In the genomic region with DNA sequence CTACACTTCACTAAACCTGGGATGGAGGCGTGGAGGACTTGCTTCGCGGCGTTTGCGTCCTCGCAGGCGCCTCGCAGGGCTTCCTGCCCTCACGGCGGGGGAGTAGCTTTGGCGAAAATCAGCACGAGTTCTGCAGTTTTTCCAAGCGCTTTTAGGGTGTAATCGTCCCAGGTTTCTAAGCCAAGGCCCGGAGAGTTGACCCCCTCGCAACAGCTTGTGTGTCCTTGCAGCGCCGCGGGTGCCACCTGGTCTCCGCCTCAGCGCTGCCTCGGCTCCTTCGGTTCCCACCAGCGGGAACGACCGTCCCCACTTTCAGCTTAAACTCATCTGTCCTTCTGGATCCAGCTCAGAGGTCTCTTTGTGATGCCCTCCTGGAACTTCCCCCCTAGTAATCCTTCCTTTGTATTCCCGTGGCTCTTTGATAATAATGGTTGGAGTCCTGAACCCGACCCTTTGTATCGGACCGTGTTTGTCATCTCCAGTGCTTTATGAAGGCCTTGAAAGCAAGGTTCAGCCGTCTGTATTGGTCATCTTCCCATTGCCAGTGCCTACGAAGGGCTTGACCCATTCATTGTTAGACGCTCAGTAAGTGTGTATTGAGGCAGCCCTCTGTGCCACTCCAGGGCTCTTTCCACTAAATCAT, we compare ENCODE assay signal across 8 cellular contexts. TPM values are rescaled to one million over a fixed set of nuclear protein-coding genes. Genes with fewer than 3 reads are reported as not detected.
A peak's percentile ranks its signal among the peaks of the same experiment; 100 is the strongest.
DNase-seq lines count a peak whose midpoint lies in the region; FAIRE-seq and TF ChIP-seq lines count a peak whose summit lies in the region.

No MANE protein-coding gene starts in this region.

- FAIRE-seq in kidney (lab: Jason Lieb, UNC) = no peak

- intact Hi-C loops in breast epithelium (cut with DNase I; ENCODE audit: low total_unique reads) = no loop called here
- intact Hi-C loops in kidney (cut with DNase I) = no loop called here

- DNase-seq in DMS79 treated with DMSO at 0.1 percent for 48 hours (lab: John Stamatoyannopoulos, UW) (peak; percentile 76), DMS79 (lab: John Stamatoyannopoulos, UW) (no peak), NCI-H510A treated with DMSO at 0.1 percent for 48 hours (lab: John Stamatoyannopoulos, UW) (peak; percentile 47), breast epithelium (ENCODE audit: low spot score in 2 of 2) (no peak), kidney (no peak), stromal cell of bone marrow (ENCODE audit: low read depth) (peak; percentile 6)
- DNase-seq in stimulated activated CD4-positive, alpha-beta T cell treated with anti-CD3 and anti-CD28 coated beads, Interleukin-4, amount 100 ng/mL, for 24 hours = no peak

- POLR2A ChIA-PET in HEK293 (lab: Yijun Ruan, JAX) = interaction anchor here (0.8 to 1.9 kb wide), 7 partner anchors 8 to 1040 kb away, joined by 3 to 5 read pairs (median 3); no protein-coding TSS in a partner anchor

- peak overlapping the region; percentile 97 to 100 for H3K9ac ChIP-seq in kidney (ENCODE audit: low read length in 2 of 2)

- TF ChIP-seq POLR2A in breast epithelium (IDR thresholded peaks at IDR 0.05) = no peak

- H3K4me1 ChIP-seq in HEK293 (ENCODE audit: control insufficient read depth, insufficient read depth, low read length) (peaks cover 12% of the 10 kb centered on the region; the same call in 1 of the 2 replicates), breast epithelium (peaks cover 0 to 17% of the 10 kb centered on the region in 2 donors), kidney (ENCODE audit: control insufficient read depth in 1 of 2, insufficient read depth in 1 of 2, low read depth in 1 of 2, low read length in 2 of 2) (peaks cover 5 to 24% of the 10 kb centered on the region in 2 donors)

- peaks cover 24 to 25% of the 10 kb centered on the region in 2 experiments; a peak in 2 of 3 replicates for H3K36me3 ChIP-seq in HEK293 (ENCODE audit: control insufficient read depth in 2 of 2, insufficient read depth in 1 of 2, low read length in 2 of 2)
- H3K36me3 ChIP-seq in breast epithelium = no peaks in the 10 kb centered on the region
- peaks cover 0 to 7% of the 10 kb centered on the region in 2 donors for H3K36me3 ChIP-seq in kidney (ENCODE audit: control insufficient read depth in 1 of 2, insufficient read depth in 2 of 2, low read length in 2 of 2)

- peak overlapping the region; percentile 84 for H3K4me3 ChIP-seq in HEK293 (ENCODE audit: low read depth, low read length)
- H3K4me3 ChIP-seq in breast epithelium = peak overlapping the region; percentile 77 to 92 (median 90)
- H3K4me3 ChIP-seq in kidney (ENCODE audit: low read length in 2 of 2) = peak overlapping the region; percentile 96 to 99

- H3K9me3 ChIP-seq in HEK293 (ENCODE audit: control insufficient read depth, insufficient read depth, low read depth, low read length) (no peaks in the 10 kb centered on the region), breast epithelium (no peaks in the 10 kb centered on the region), kidney (ENCODE audit: control insufficient read depth in 1 of 2, low read length in 2 of 2) (no peaks in the 10 kb centered on the region)

- H3K27me3 ChIP-seq in breast epithelium = no peaks in the 10 kb centered on the region

- CTCF ChIA-PET in HEK293 (lab: Yijun Ruan, JAX) = interaction anchor here (0.8 to 1.4 kb wide), 3 partner anchors 33 to 154 kb away, joined by 3 read pairs; no protein-coding TSS in a partner anchor

- no peak for TF ChIP-seq CTCF in HEK293 (tag by site-specific recombination; IDR thresholded peaks at IDR 0.05)
- no peak for TF ChIP-seq CTCF in breast epithelium (IDR thresholded peaks at IDR 0.05)
- no peak for TF ChIP-seq CTCF in kidney (IDR thresholded peaks at IDR 0.05; ENCODE audit: borderline replicate concordance, extremely low read depth, insufficient read depth)

- H3K27ac ChIP-seq in HEK293 (ENCODE audit: extremely low read depth, low read depth, low read length) = peak overlapping the region; percentile 98
- peak overlapping the region; percentile 99 for H3K27ac ChIP-seq in breast epithelium
- H3K27ac ChIP-seq in kidney (ENCODE audit: low read depth in 2 of 2, low read length in 2 of 2) = peak overlapping the region; percentile 97

TF ChIP-seq in HEK293, 187 proteins besides CTCF, POLR2A, EP300 and RAD21:
- no peak; the same call in 1 of the 2 replicates for TF ChIP-seq GLIS2 (tag by site-specific recombination; IDR thresholded peaks at IDR 0.05)
- TF ChIP-seq ZNF394 (tag by site-specific recombination; IDR thresholded peaks at IDR 0.05; ENCODE audit: borderline replicate concordance) = peak; percentile 54; the same call in 1 of the 2 replicates
- TF ChIP-seq ZNF335 (tag by site-specific recombination; conservative IDR thresholded peaks at IDR 0.05) = peak; percentile 84
- peak; percentile 57; the same call in 1 of the 2 replicates for TF ChIP-seq ZIC2 (tag by site-specific recombination; IDR thresholded peaks at IDR 0.05)

RNA-seq across cellular contexts. Expression of a gene that starts 0.8 kb away (rescaled TPM):
- total RNA-seq in breast epithelium (100 to 1,000 TPM in 1 of 3 donors, 10 to 100 TPM in 2; 91.4 to 122 (median 98.4) TPM), kidney (112 TPM)
- 73.4 TPM for polyA plus RNA-seq in kidney (ENCODE audit: insufficient read depth, low read depth, low replicate concordance)

RNA-seq across cellular contexts. Expression of a gene that starts 16.5 kb away (rescaled TPM):
- total RNA-seq in breast epithelium (1 to 10 TPM in 2 of 3 donors, under 1 TPM in 1; 0.80 to 1.3 (median 1.0) TPM), kidney (6.6 TPM)
- 1.2 TPM for polyA plus RNA-seq in kidney (ENCODE audit: insufficient read depth, low read depth, low replicate concordance)

RNA-seq across cellular contexts. Expression of a gene that starts 55.1 kb away (rescaled TPM):
- total RNA-seq in breast epithelium (not detected), kidney (0.31 TPM)
- not detected for polyA plus RNA-seq in kidney (ENCODE audit: insufficient read depth, low read depth, low replicate concordance)

Comparison
In these comparisons a context has a peak if more than half of its experiments do, and no peak if none do; other contexts are left out.
1. DNase-seq: peak in DMS79 treated with DMSO at 0.1 percent for 48 hours (single experiment), NCI-H510A treated with DMSO at 0.1 percent for 48 hours (single experiment) and stromal cell of bone marrow (single experiment); none in DMS79 (single experiment), breast epithelium (0 of 2), kidney (single experiment) and stimulated activated CD4-positive, alpha-beta T cell treated with anti-CD3 and anti-CD28 coated beads, Interleukin-4, amount 100 ng/mL, for 24 hours (single experiment).
2. Peak in every context shown above with its lines, with median percentiles within 50 percentile points of each other: H3K27ac ChIP-seq and H3K4me3 ChIP-seq.